3 cellular contexts compared by ENCODE assay signal in the genomic region with DNA sequence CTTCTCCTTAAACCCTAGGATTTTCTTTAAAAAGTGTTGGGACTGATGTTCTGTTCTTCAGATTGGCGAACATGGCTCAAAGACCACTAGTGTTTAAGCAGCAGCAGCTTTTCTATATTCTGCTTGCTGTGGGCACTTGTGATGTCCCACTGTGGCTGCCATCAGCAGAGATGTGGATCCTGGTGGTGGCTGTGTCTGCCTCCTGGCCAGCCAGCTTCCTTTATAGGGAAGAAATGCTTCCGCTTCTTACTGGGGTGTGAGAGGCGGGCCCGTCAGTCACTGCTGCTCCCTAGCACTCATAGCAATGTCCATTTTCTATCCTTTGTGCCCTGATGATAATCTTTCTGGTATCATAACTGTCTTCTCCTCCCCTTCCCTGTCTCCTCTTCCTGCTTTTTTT.
TF ChIP-seq lines count a peak whose summit lies in the region.

No MANE protein-coding gene starts in this region.

TF ChIP-seq in GM23338, 12 proteins besides CTCF, POLR2A, EP300 and RAD21:
- TF ChIP-seq EZH2phosphoT487 (IDR thresholded peaks at IDR 0.05; ENCODE audit: unreplicated experiment) (no peak), ZNF114 (CRISPR knock-in tag; IDR thresholded peaks at IDR 0.05) (no peak), STAT1 (IDR thresholded peaks at IDR 0.05; ENCODE audit: unreplicated experiment) (no peak), CREB1 (CRISPR knock-in tag; IDR thresholded peaks at IDR 0.05; ENCODE audit: low read depth) (no peak), EZH2 (IDR thresholded peaks at IDR 0.05; ENCODE audit: low read depth, unreplicated experiment) (no peak), ETS1 (IDR thresholded peaks at IDR 0.05) (no peak), REST (IDR thresholded peaks at IDR 0.05; ENCODE audit: unreplicated experiment) (no peak), POLR2AphosphoS5 (IDR thresholded peaks at IDR 0.05; ENCODE audit: low read depth) (no peak), NANOG (IDR thresholded peaks at IDR 0.05; ENCODE audit: borderline replicate concordance) (no peak)

TF ChIP-seq in H1, 55 proteins besides CTCF, POLR2A, EP300 and RAD21:
- no peak for TF ChIP-seq EGR1 (IDR thresholded peaks at IDR 0.05; ENCODE audit: borderline replicate concordance, low read depth, low read length)
- no peak for TF ChIP-seq CBX8 (IDR thresholded peaks at IDR 0.05; ENCODE audit: borderline replicate concordance, low read depth, low read length)
- TF ChIP-seq TEAD4 (IDR thresholded peaks at IDR 0.05; ENCODE audit: low read depth, low read length): no peak
- TF ChIP-seq CHD7 (IDR thresholded peaks at IDR 0.05; ENCODE audit: insufficient replicate concordance, low read length): no peak

TF ChIP-seq in SK-N-SH treated with all-trans-retinoic acid at 6 μM for 48 hours, 23 proteins besides CTCF, POLR2A, EP300 and RAD21:
- TF ChIP-seq TCF4 (CRISPR knock-in tag; IDR thresholded peaks at IDR 0.05; ENCODE audit: borderline replicate concordance): no peak
- no peak for TF ChIP-seq ZFP30 (CRISPR knock-in tag; IDR thresholded peaks at IDR 0.05)
- TF ChIP-seq, protein P1, sequence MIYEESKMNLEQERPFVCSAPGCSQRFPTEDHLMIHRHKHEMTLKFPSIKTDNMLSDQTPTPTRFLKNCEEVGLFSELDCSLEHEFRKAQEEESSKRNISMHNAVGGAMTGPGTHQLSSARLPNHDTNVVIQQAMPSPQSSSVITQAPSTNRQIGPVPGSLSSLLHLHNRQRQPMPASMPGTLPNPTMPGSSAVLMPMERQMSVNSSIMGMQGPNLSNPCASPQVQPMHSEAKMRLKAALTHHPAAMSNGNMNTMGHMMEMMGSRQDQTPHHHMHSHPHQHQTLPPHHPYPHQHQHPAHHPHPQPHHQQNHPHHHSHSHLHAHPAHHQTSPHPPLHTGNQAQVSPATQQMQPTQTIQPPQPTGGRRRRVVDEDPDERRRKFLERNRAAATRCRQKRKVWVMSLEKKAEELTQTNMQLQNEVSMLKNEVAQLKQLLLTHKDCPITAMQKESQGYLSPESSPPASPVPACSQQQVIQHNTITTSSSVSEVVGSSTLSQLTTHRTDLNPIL (CRISPR knock-in tag; IDR thresholded peaks at IDR 0.05; ENCODE audit: low read depth): no peak
- TF ChIP-seq ISL1 (CRISPR knock-in tag; IDR thresholded peaks at IDR 0.05): no peak
- TF ChIP-seq ZC3H10 (CRISPR knock-in tag; IDR thresholded peaks at IDR 0.05): no peak
- TF ChIP-seq TSHZ2 (CRISPR knock-in tag; IDR thresholded peaks at IDR 0.05): no peak
- no peak for TF ChIP-seq BACH2 (CRISPR knock-in tag; IDR thresholded peaks at IDR 0.05; ENCODE audit: borderline replicate concordance)
- no peak for TF ChIP-seq ZNF8 (CRISPR knock-in tag; IDR thresholded peaks at IDR 0.05)
- no peak for TF ChIP-seq POU6F1 (CRISPR knock-in tag; IDR thresholded peaks at IDR 0.05; ENCODE audit: borderline replicate concordance, low read depth)
- no peak for TF ChIP-seq PPARA (CRISPR knock-in tag; IDR thresholded peaks at IDR 0.05; ENCODE audit: borderline replicate concordance)
- no peak for TF ChIP-seq GLIS3 (CRISPR knock-in tag; IDR thresholded peaks at IDR 0.05)
- no peak for TF ChIP-seq ARNTL (CRISPR knock-in tag; IDR thresholded peaks at IDR 0.05; ENCODE audit: borderline replicate concordance, low read depth)
- TF ChIP-seq, protein P2, sequence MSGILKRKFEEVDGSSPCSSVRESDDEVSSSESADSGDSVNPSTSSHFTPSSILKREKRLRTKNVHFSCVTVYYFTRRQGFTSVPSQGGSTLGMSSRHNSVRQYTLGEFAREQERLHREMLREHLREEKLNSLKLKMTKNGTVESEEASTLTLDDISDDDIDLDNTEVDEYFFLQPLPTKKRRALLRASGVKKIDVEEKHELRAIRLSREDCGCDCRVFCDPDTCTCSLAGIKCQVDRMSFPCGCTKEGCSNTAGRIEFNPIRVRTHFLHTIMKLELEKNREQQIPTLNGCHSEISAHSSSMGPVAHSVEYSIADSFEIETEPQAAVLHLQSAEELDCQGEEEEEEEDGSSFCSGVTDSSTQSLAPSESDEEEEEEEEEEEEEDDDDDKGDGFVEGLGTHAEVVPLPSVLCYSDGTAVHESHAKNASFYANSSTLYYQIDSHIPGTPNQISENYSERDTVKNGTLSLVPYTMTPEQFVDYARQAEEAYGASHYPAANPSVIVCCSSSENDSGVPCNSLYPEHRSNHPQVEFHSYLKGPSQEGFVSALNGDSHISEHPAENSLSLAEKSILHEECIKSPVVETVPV (CRISPR knock-in tag; IDR thresholded peaks at IDR 0.05): no peak
- TF ChIP-seq OSR1 (CRISPR knock-in tag; IDR thresholded peaks at IDR 0.05): no peak
- TF ChIP-seq ZNF565 (CRISPR knock-in tag; conservative IDR thresholded peaks at IDR 0.05; ENCODE audit: low read depth): no peak
- no peak for TF ChIP-seq ZNF70 (CRISPR knock-in tag; IDR thresholded peaks at IDR 0.05)
- TF ChIP-seq SNAI2 (CRISPR knock-in tag; IDR thresholded peaks at IDR 0.05): no peak
- TF ChIP-seq ESRRG (CRISPR knock-in tag; IDR thresholded peaks at IDR 0.05): no peak
TF ChIP-seq in SK-N-SH treated with all-trans-retinoic acid at 6 μM for 48 hours: peak in this region for 0.
